Comparison of ENCODE assay signal across 12 cellular contexts in genomic region chr15:60584355-60585023, GRCh38.
DNase-seq lines count a peak whose midpoint lies in the region; ATAC-seq and TF ChIP-seq lines count a peak whose summit lies in the region.
"Had no signal": no experiment of that assay in that cellular context is flagged by ENCODE, and none has a peak within 500 bp of the region (broad histone marks: within the 10 kb centered on the region; RNA-seq: fewer than 3 reads in every experiment).

No MANE protein-coding gene starts in this region.

- no peaks in the 10 kb centered on the region for H4K20me1 ChIP-seq in PC-3 (ENCODE audit: low read length)

- H3K36me3 ChIP-seq in effector memory CD4-positive, alpha-beta T cell (ENCODE audit: control insufficient read depth, insufficient read depth, low read length) = no peaks in the 10 kb centered on the region
- H3K36me3 ChIP-seq in upper lobe of right lung (no peaks in the 10 kb centered on the region), PC-3 (ENCODE audit: low read depth, low read length) (no peaks in the 10 kb centered on the region)

- no peak overlapping the region for H2AFZ ChIP-seq in PC-3 (ENCODE audit: low read length)

- POLR2A ChIA-PET in PC-3 (lab: Charles Lee; ENCODE audit: unreplicated experiment) = no interaction called here

- no peaks in the 10 kb centered on the region for H3K9me2 ChIP-seq in PC-3 (replicated peaks; ENCODE audit: low read length)

- ATAC-seq in upper lobe of right lung (no peak), PC-3 (no peak)

- H3K9ac ChIP-seq in PC-3 (ENCODE audit: low read length) = no peak overlapping the region

- TF ChIP-seq CTCF in upper lobe of right lung (IDR thresholded peaks at IDR 0.05) = no peak
- TF ChIP-seq CTCF in PC-3 (conservative IDR thresholded peaks at IDR 0.05; ENCODE audit: low read depth, low read length) = no peak

- no peaks in the 10 kb centered on the region for H3F3A ChIP-seq in PC-3 (ENCODE audit: low read length, unreplicated experiment)

- H3K4me2 ChIP-seq in PC-3 (ENCODE audit: low read length) = no peak overlapping the region

- H3K27ac ChIP-seq in effector memory CD4-positive, alpha-beta T cell (ENCODE audit: insufficient read depth, low read length, poor library complexity, severe bottlenecking) = peak overlapping the region; percentile 94
- peak overlapping the region; percentile 37 for H3K27ac ChIP-seq in upper lobe of right lung
- H3K27ac ChIP-seq in PC-3 (ENCODE audit: low read length) = no peak overlapping the region

- H3K4me3 ChIP-seq in effector memory CD4-positive, alpha-beta T cell (ENCODE audit: insufficient read depth, low read depth, low read length, poor library complexity, severe bottlenecking) = no peak overlapping the region
- H3K4me3 ChIP-seq in upper lobe of right lung (no peak overlapping the region), PC-3 (ENCODE audit: low read length) (no peak overlapping the region)

- CTCF ChIA-PET in activated naive CD4-positive, alpha-beta T cell treated with anti-CD3 and anti-CD28 coated beads, Interleukin-2, amount 10 ng/mL, durations not matched to agents 7 days and 5 days (lab: Charles Lee) = interaction anchor here (0.6 to 6.3 kb wide), 17 partner anchors 9 to 1250 kb away, joined by 3 to 83 read pairs (median 6); no protein-coding TSS in a partner anchor
- CTCF ChIA-PET in PC-3 (lab: Charles Lee) = interaction anchor here (0.7 kb wide), 1 partner anchor 1250 kb away, joined by 4 read pairs; no protein-coding TSS in a partner anchor

- peaks cover 95% of the 10 kb centered on the region for H3K4me1 Mint-ChIP-seq in activated naive CD4-positive, alpha-beta T cell treated with anti-CD3 and anti-CD28 coated beads, Interleukin-2, amount 10 ng/mL, durations not matched to agents 7 days and 5 days
- peaks cover 39 to 51% (median 48%) of the 10 kb centered on the region in 3 donors for H3K4me1 Mint-ChIP-seq in IgD-negative memory B cell

- no peaks in the 10 kb centered on the region for H3K79me2 ChIP-seq in PC-3 (ENCODE audit: low read length)

- peak; percentile 40 for DNase-seq in activated naive CD4-positive, alpha-beta T cell treated with anti-CD3 and anti-CD28 coated beads, Interleukin-2, amount 10 ng/mL, durations not matched to agents 7 days and 5 days
- no peak for DNase-seq in activated naive CD4-positive, alpha-beta T cell treated with Interleukin-2 at 50 U/mL for 16 hours
- DNase-seq in effector memory CD4-positive, alpha-beta T cell = no peak
- no peak for DNase-seq in upper lobe of right lung
- DNase-seq in AG08396 (ENCODE audit: low spot score) = no peak
- no peak for DNase-seq in PC-3
- DNase-seq in HK-2 (ENCODE audit: unreplicated experiment) = no peak
- DNase-seq: activated CD4-positive, alpha-beta T cell treated with anti-CD3 and anti-CD28 coated beads, Interleukin-2, amount 50 U/mL, for 1 hour; stimulated activated CD4-positive, alpha-beta T cell treated with anti-CD3 and anti-CD28 coated beads, Interleukin-4, amount 100 ng/mL, for 1 hour had no signal

- intact Hi-C loops in upper lobe of right lung (cut with DNase I) = loop anchor here (2.0 kb wide), 1 partner anchor 330 kb away; no protein-coding TSS in a partner anchor
- intact Hi-C loops in PC-3 (cut with micrococcal nuclease) = loop anchor here (2.0 to 5.0 kb wide), 3 partner anchors 78 to 466 kb away; no protein-coding TSS in a partner anchor

- H3K4me3 Mint-ChIP-seq in activated naive CD4-positive, alpha-beta T cell treated with anti-CD3 and anti-CD28 coated beads, Interleukin-2, amount 10 ng/mL, durations not matched to agents 7 days and 5 days = peak overlapping the region; percentile 69
- peak overlapping the region in 3 of 4 donors; percentile 2 to 45 (median 15) for H3K4me3 Mint-ChIP-seq in IgD-negative memory B cell
- H3K4me3 Mint-ChIP-seq: B cell, neural crest cell had no signal

- H3K9me3 ChIP-seq in effector memory CD4-positive, alpha-beta T cell (ENCODE audit: control insufficient read depth, low read length) = no peaks in the 10 kb centered on the region
- H3K9me3 ChIP-seq in upper lobe of right lung = no peaks in the 10 kb centered on the region
- no peaks in the 10 kb centered on the region for H3K9me3 ChIP-seq in PC-3 (ENCODE audit: low read length)

- no peaks in the 10 kb centered on the region for H3K27me3 Mint-ChIP-seq in activated naive CD4-positive, alpha-beta T cell treated with anti-CD3 and anti-CD28 coated beads, Interleukin-2, amount 10 ng/mL, durations not matched to agents 7 days and 5 days
- no peaks in the 10 kb centered on the region for H3K27me3 Mint-ChIP-seq in IgD-negative memory B cell

- no peaks in the 10 kb centered on the region for H3K9me3 Mint-ChIP-seq in activated naive CD4-positive, alpha-beta T cell treated with anti-CD3 and anti-CD28 coated beads, Interleukin-2, amount 10 ng/mL, durations not matched to agents 7 days and 5 days
- H3K9me3 Mint-ChIP-seq in IgD-negative memory B cell = no peaks in the 10 kb centered on the region
- H3K9me3 Mint-ChIP-seq: neural crest cell had no signal

- no peaks in the 10 kb centered on the region for H3K27me3 ChIP-seq in effector memory CD4-positive, alpha-beta T cell (replicated peaks; ENCODE audit: control insufficient read depth, insufficient read depth, low read length, poor library complexity, severe bottlenecking)
- H3K27me3 ChIP-seq in upper lobe of right lung (no peaks in the 10 kb centered on the region), PC-3 (ENCODE audit: low read length) (peaks cover 62% of the 10 kb centered on the region)

- H3K27ac Mint-ChIP-seq in activated naive CD4-positive, alpha-beta T cell treated with anti-CD3 and anti-CD28 coated beads, Interleukin-2, amount 10 ng/mL, durations not matched to agents 7 days and 5 days = peak overlapping the region; percentile 98
- H3K27ac Mint-ChIP-seq in IgD-negative memory B cell = peak overlapping the region; percentile 21 to 86 (median 50)
- H3K27ac Mint-ChIP-seq: B cell had no signal

- peaks cover 18% of the 10 kb centered on the region for H3K36me3 Mint-ChIP-seq in activated naive CD4-positive, alpha-beta T cell treated with anti-CD3 and anti-CD28 coated beads, Interleukin-2, amount 10 ng/mL, durations not matched to agents 7 days and 5 days
- H3K36me3 Mint-ChIP-seq in IgD-negative memory B cell = no peaks in the 10 kb centered on the region

- BruUV-seq in PC-3 (replicated peaks; lab: Mats Ljungman, UMichigan) = no TSS peak

- H3K4me1 ChIP-seq in effector memory CD4-positive, alpha-beta T cell (ENCODE audit: control insufficient read depth, insufficient read depth, low read length, poor library complexity, severe bottlenecking) = peaks cover 75% of the 10 kb centered on the region
- peaks cover 17% of the 10 kb centered on the region for H3K4me1 ChIP-seq in upper lobe of right lung
- no peaks in the 10 kb centered on the region for H3K4me1 ChIP-seq in PC-3 (ENCODE audit: insufficient read depth, low read length)
